In the genomic region with DNA sequence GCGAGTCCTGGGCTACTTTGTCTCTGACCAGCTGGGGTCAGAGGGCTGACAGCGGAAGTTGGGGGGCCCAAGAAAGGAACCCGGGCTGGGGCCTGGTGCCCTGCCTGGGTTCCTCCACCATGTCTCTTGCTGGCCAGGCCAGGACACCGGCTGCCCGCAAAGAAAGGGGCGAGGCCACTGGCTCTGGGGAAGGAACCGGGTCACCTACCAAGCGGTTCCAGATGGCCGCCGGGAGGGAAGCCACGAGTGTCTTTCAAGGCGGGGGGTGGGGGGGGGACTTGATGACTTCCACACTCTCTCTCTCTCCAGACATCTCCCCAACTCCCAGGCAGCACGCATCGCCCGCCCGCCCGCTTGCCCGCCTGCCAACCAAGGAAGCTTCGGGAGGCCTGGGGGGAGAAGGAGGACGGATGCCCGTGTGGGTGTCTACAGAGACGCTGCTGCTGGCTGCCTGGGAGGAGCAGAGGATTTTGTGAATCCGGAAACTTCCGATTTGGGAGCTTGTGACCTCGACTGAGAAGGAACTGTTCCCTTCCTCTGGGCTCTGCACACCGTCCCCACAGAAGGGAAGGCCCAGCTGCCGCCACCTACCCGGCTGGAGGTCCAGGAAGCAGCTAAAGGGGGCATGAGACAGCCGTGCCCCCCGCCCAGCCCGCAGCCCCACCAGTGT, we compare ENCODE assay signal across 8 cellular contexts. TPM values are rescaled to one million over a fixed set of nuclear protein-coding genes. Genes with fewer than 3 reads are reported as not detected.
DNase-seq lines count a peak whose midpoint lies in the region; ATAC-seq and TF ChIP-seq lines count a peak whose summit lies in the region.

No MANE protein-coding gene starts in this region.

- peaks cover 3% of the 10 kb centered on the region; the same call in 1 of the 2 replicates for H3K36me3 ChIP-seq in IMR-90 (ENCODE audit: control insufficient read depth, insufficient read depth, low read length)
- no peaks in the 10 kb centered on the region for H3K36me3 ChIP-seq in neural progenitor cell

- peak overlapping the region; percentile 97 for H3K4me3 ChIP-seq in IMR-90 (ENCODE audit: insufficient read depth, low read depth, low read length)
- peak overlapping the region; percentile 78 for H3K4me3 ChIP-seq in fibroblast of villous mesenchyme (ENCODE audit: low read depth, low read length)
- peak overlapping the region; percentile 86 for H3K4me3 ChIP-seq in neural progenitor cell

- no peak overlapping the region for H2BK20ac ChIP-seq in IMR-90 (ENCODE audit: low read depth, low read length)

- peak overlapping the region; percentile 35; the same call in 1 of the 2 replicates for H3K56ac ChIP-seq in IMR-90 (ENCODE audit: extremely low read depth, insufficient read depth, low read length)

- H3K23ac ChIP-seq in IMR-90 (ENCODE audit: low read depth, low read length): peak overlapping the region; percentile 26

- H3K27me3 Mint-ChIP-seq in activated CD8-positive, alpha-beta T cell treated with anti-CD3 and anti-CD28 coated beads, Interleukin-2, amount 10 ng/mL, durations not matched to agents 7 days and 5 days (ENCODE audit: low read depth): no peaks in the 10 kb centered on the region
- H3K27me3 Mint-ChIP-seq in neural progenitor cell (ENCODE audit: insufficient read depth, low read depth): no peaks in the 10 kb centered on the region

- in situ Hi-C loops in IMR-90 (cut with MboI; ENCODE audit: low sequenced_read_pairs): no loop called here

- no peaks in the 10 kb centered on the region for H3K9me3 Mint-ChIP-seq in activated CD8-positive, alpha-beta T cell treated with anti-CD3 and anti-CD28 coated beads, Interleukin-2, amount 10 ng/mL, durations not matched to agents 7 days and 5 days (ENCODE audit: insufficient read depth)
- no peaks in the 10 kb centered on the region for H3K9me3 Mint-ChIP-seq in neural progenitor cell

- H3K4me3 Mint-ChIP-seq in activated CD8-positive, alpha-beta T cell treated with anti-CD3 and anti-CD28 coated beads, Interleukin-2, amount 10 ng/mL, durations not matched to agents 7 days and 5 days: peak overlapping the region; percentile 89
- peak overlapping the region; percentile 92 for H3K4me3 Mint-ChIP-seq in neural progenitor cell

- H3K79me2 ChIP-seq in neural progenitor cell (ENCODE audit: low read depth): peaks cover 55% of the 10 kb centered on the region

- POLR2A ChIA-PET in IMR-90 (lab: Charles Lee; ENCODE audit: unreplicated experiment): interaction anchor here (0.7 kb wide), 1 partner anchor 9 kb away, joined by 4 read pairs; no protein-coding TSS in a partner anchor
- POLR2A ChIA-PET in activated CD8-positive, alpha-beta T cell treated with anti-CD3 and anti-CD28 coated beads, Interleukin-2, amount 10 ng/mL, durations not matched to agents 7 days and 5 days (lab: Charles Lee): interaction anchor here (1.4 kb wide), 1 partner anchor 11 kb away, joined by 7 read pairs; no protein-coding TSS in a partner anchor

- dilution Hi-C loops in IMR-90 (cut with HindIII; ENCODE audit: low sequenced_read_pairs, unreplicated experiment): no loop called here

- peak overlapping the region; percentile 36; the same call in 1 of the 2 replicates for H2AK5ac ChIP-seq in IMR-90 (ENCODE audit: low read depth, low read length)

- 7% methylated on average over 2 of the region's 31 CpGs; no CpG with 5 or more reads in 1 of the 2 experiments for WGBS in IMR-90 (ENCODE audit: extremely low coverage in 2 of 2, insufficient read length in 1 of 2), 2 experiments

- peaks cover 0 to 46% of the 10 kb centered on the region in 2 experiments; a peak in 3 of 4 replicates for H3K79me1 ChIP-seq in IMR-90 (ENCODE audit: low read depth in 1 of 2, low read length in 2 of 2)

- H3K18ac ChIP-seq in IMR-90 (ENCODE audit: low read depth, low read length): no peak overlapping the region; the same call in 1 of the 2 replicates

- H2AFZ ChIP-seq in IMR-90 (replicated peaks; ENCODE audit: low read length, poor library complexity) (peak overlapping the region; percentile 78), neural progenitor cell (replicated peaks) (no peak overlapping the region)

- H3K4me1 ChIP-seq in IMR-90 (ENCODE audit: control insufficient read depth, insufficient read depth, low read length): peaks cover 8% of the 10 kb centered on the region; the same call in 1 of the 2 replicates
- peaks cover 9% of the 10 kb centered on the region for H3K4me1 ChIP-seq in neural progenitor cell

- TF ChIP-seq CTCF in IMR-90 (conservative IDR thresholded peaks at IDR 0.05; ENCODE audit: low read depth, low read length) (no peak), fibroblast of villous mesenchyme (IDR thresholded peaks at IDR 0.05; ENCODE audit: insufficient read depth, low read depth, low read length) (no peak), neural progenitor cell (IDR thresholded peaks at IDR 0.05) (no peak)

- H2BK15ac ChIP-seq in IMR-90 (ENCODE audit: low read depth, low read length): no peak overlapping the region

- H3K4me2 ChIP-seq in IMR-90 (ENCODE audit: low read depth, low read length) (peak overlapping the region; percentile 98), neural progenitor cell (peak overlapping the region; percentile 90)

- peaks cover 54% of the 10 kb centered on the region for H4K20me1 ChIP-seq in IMR-90 (ENCODE audit: insufficient read depth, low read length)
- peaks cover 55% of the 10 kb centered on the region for H4K20me1 ChIP-seq in neural progenitor cell (ENCODE audit: low read depth)

- BruUV-seq in IMR-90 (replicated peaks; lab: Mats Ljungman, UMichigan): no TSS peak

- CTCF ChIA-PET in IMR-90 (lab: Yijun Ruan, JAX): interaction anchor here (1.6 kb wide), 1 partner anchor 11 kb away, joined by 5 read pairs; no protein-coding TSS in a partner anchor
- CTCF ChIA-PET in activated CD8-positive, alpha-beta T cell treated with anti-CD3 and anti-CD28 coated beads, Interleukin-2, amount 10 ng/mL, durations not matched to agents 7 days and 5 days (lab: Charles Lee): interaction anchor here (1.0 to 2.3 kb wide), 5 partner anchors 9 to 150 kb away, joined by 3 to 15 read pairs (median 4); no protein-coding TSS in a partner anchor

- peaks cover 8% of the 10 kb centered on the region for H3F3A ChIP-seq in neural progenitor cell (ENCODE audit: low read depth)

- H4K5ac ChIP-seq in IMR-90 (ENCODE audit: low read depth, low read length): no peak overlapping the region; the same call in 1 of the 2 replicates

- H2AK9ac ChIP-seq in IMR-90 (replicated peaks; ENCODE audit: low read depth, low read length, poor library complexity): peak overlapping the region; percentile 99

- H3K27ac Mint-ChIP-seq in activated CD8-positive, alpha-beta T cell treated with anti-CD3 and anti-CD28 coated beads, Interleukin-2, amount 10 ng/mL, durations not matched to agents 7 days and 5 days: peak overlapping the region; percentile 75
- peak overlapping the region; percentile 33 for H3K27ac Mint-ChIP-seq in neural progenitor cell

- peaks cover 22% of the 10 kb centered on the region for H3K4me1 Mint-ChIP-seq in activated CD8-positive, alpha-beta T cell treated with anti-CD3 and anti-CD28 coated beads, Interleukin-2, amount 10 ng/mL, durations not matched to agents 7 days and 5 days (ENCODE audit: low read depth)
- peaks cover 17% of the 10 kb centered on the region for H3K4me1 Mint-ChIP-seq in neural progenitor cell

- H3K9me1 ChIP-seq in IMR-90 (ENCODE audit: insufficient read depth, low read length): 0 out of 2 replicates have a peak, but pooled peaks cover 9% of the 10 kb centered on the region

- peaks cover under 1% of the 10 kb centered on the region; the same call in 1 of the 2 replicates for H3K27me3 ChIP-seq in IMR-90 (ENCODE audit: control insufficient read depth, insufficient read depth, low read length)
- no peaks in the 10 kb centered on the region for H3K27me3 ChIP-seq in neural progenitor cell

- peak overlapping the region; percentile 88 for H3K9ac ChIP-seq in IMR-90 (ENCODE audit: low read depth, low read length)
- peak overlapping the region; percentile 55 for H3K9ac ChIP-seq in neural progenitor cell

- peak overlapping the region; percentile 27 for H2BK5ac ChIP-seq in IMR-90 (ENCODE audit: low read depth, low read length, poor library complexity, severe bottlenecking)

- H4K8ac ChIP-seq in IMR-90 (ENCODE audit: low read depth in 2 of 2, low read length in 2 of 2): peak overlapping the region; percentile 0 to 9; a peak in 1 of 4 replicates

- TF ChIP-seq RAD21 in IMR-90 (IDR thresholded peaks at IDR 0.05; ENCODE audit: low read length): no peak; the same call in 1 of the 2 replicates

- H3K36me3 Mint-ChIP-seq in activated CD8-positive, alpha-beta T cell treated with anti-CD3 and anti-CD28 coated beads, Interleukin-2, amount 10 ng/mL, durations not matched to agents 7 days and 5 days (ENCODE audit: low read depth): no peaks in the 10 kb centered on the region
- H3K36me3 Mint-ChIP-seq in neural progenitor cell: no peaks in the 10 kb centered on the region

- DNase-seq in COLO668 (lab: John Stamatoyannopoulos, UW; ENCODE audit: unreplicated experiment): peak; percentile 17
- DNase-seq in IMR-90: peak; percentile 34
- DNase-seq in activated CD8-positive, alpha-beta T cell treated with anti-CD3 and anti-CD28 coated beads, Interleukin-2, amount 10 ng/mL, durations not matched to agents 7 days and 5 days: peak; percentile 44
- peak; percentile 66 for DNase-seq in fibroblast of villous mesenchyme (ENCODE audit: low read depth)
- peak; percentile 39 for DNase-seq in neural progenitor cell (ENCODE audit: low spot score)
- DNase-seq in NCI-H446 (lab: John Stamatoyannopoulos, UW): no peak

- peak overlapping the region; percentile 48 for H3K14ac ChIP-seq in IMR-90 (replicated peaks; ENCODE audit: low read depth, low read length)

- peak; percentile 28 for ATAC-seq in IMR-90 (ENCODE audit: low read depth)
- ATAC-seq in activated CD8-positive, alpha-beta T cell treated with anti-CD3 and anti-CD28 coated beads, Interleukin-2, amount 10 ng/mL, durations not matched to agents 7 days and 5 days: peak; percentile 32
- ATAC-seq in GM19324 (IDR thresholded peaks at IDR 0.05; ENCODE audit: low FRiP score, unreplicated experiment): no peak
- ATAC-seq in GM19463 (IDR thresholded peaks at IDR 0.05; ENCODE audit: unreplicated experiment): no peak

- H2BK120ac ChIP-seq in IMR-90 (ENCODE audit: low read depth, low read length): no peak overlapping the region

- no peak for TF ChIP-seq POLR2A in IMR-90 (IDR thresholded peaks at IDR 0.05; ENCODE audit: low read depth, low read length)

- H3K27ac ChIP-seq in IMR-90 (ENCODE audit: insufficient read depth, low read length): peak overlapping the region; percentile 77
- no peak overlapping the region for H3K27ac ChIP-seq in neural progenitor cell

- intact Hi-C loops in IMR-90 (cut with micrococcal nuclease): loop anchor here (2.0 kb wide), 1 partner anchor 28 kb away; no protein-coding TSS in a partner anchor

- peak overlapping the region; percentile 39; the same call in 1 of the 2 replicates for H4K91ac ChIP-seq in IMR-90 (ENCODE audit: insufficient read depth, low read depth, low read length)

- H3K9me3 ChIP-seq in IMR-90 (ENCODE audit: control insufficient read depth, insufficient read depth, low read length): no peaks in the 10 kb centered on the region
- no peaks in the 10 kb centered on the region for H3K9me3 ChIP-seq in neural progenitor cell (ENCODE audit: low read depth)

- H3K4ac ChIP-seq in IMR-90 (ENCODE audit: low read depth, low read length): peak overlapping the region; percentile 72

RNA-seq across cellular contexts. Expression of a gene that starts 1.1 kb away (rescaled TPM):
- total RNA-seq in IMR-90 (2012; rRNA removed) (10.8 and 13.6 TPM in 2 replicates), fibroblast of villous mesenchyme (40.6 and 46.2 TPM in 2 replicates), neural progenitor cell (ENCODE audit: low replicate concordance) (8.6 and 26.6 TPM in 2 replicates)
- polyA plus RNA-seq in IMR-90 (2012; rRNA removed): 23.3 and 28.0 TPM in 2 replicates
- 14.8 and 28.7 TPM in 2 replicates for polyA plus RNA-seq in IMR-90 (2012; cell fraction: cytosol; rRNA removed)
- 21.1 and 41.9 TPM in 2 replicates for polyA plus RNA-seq in IMR-90 (2012; cell fraction: nucleus; rRNA removed; ENCODE audit: low replicate concordance)
- total RNA-seq in activated CD8-positive, alpha-beta T cell treated with anti-CD3 and anti-CD28 coated beads, Interleukin-2, amount 10 ng/mL, durations not matched to agents 7 days and 5 days: 10 to 100 TPM; 19.7 to 20.0 TPM

RNA-seq across cellular contexts. Expression of a gene that starts 9.0 kb away (rescaled TPM):
- not detected in 2 replicates for total RNA-seq in IMR-90 (2012; rRNA removed)
- polyA plus RNA-seq in IMR-90 (2012; rRNA removed): not detected in 2 replicates
- 0.03 TPM in 1 of 2 replicates, not detected in the other for polyA plus RNA-seq in IMR-90 (2012; cell fraction: cytosol; rRNA removed)
- polyA plus RNA-seq in IMR-90 (2012; cell fraction: nucleus; rRNA removed; ENCODE audit: low replicate concordance): not detected in 2 replicates
- 1 to 10 TPM; 1.3 TPM for total RNA-seq in activated CD8-positive, alpha-beta T cell treated with anti-CD3 and anti-CD28 coated beads, Interleukin-2, amount 10 ng/mL, durations not matched to agents 7 days and 5 days
- not detected in 2 replicates for total RNA-seq in fibroblast of villous mesenchyme
- total RNA-seq in neural progenitor cell (ENCODE audit: low replicate concordance): 14.7 and 32.5 TPM in 2 replicates

Comparison
In these comparisons a context has a peak if more than half of its experiments do, and no peak if none do; other contexts are left out.
1. DNase-seq: peak in COLO668 (single experiment), IMR-90 (single experiment), activated CD8-positive, alpha-beta T cell treated with anti-CD3 and anti-CD28 coated beads, Interleukin-2, amount 10 ng/mL, durations not matched to agents 7 days and 5 days (single experiment), fibroblast of villous mesenchyme (single experiment) and neural progenitor cell (single experiment); none in NCI-H446 (0 of 2).
2. ATAC-seq: peak in IMR-90 (single experiment) and activated CD8-positive, alpha-beta T cell treated with anti-CD3 and anti-CD28 coated beads, Interleukin-2, amount 10 ng/mL, durations not matched to agents 7 days and 5 days (single experiment); none in GM19324 (single experiment) and GM19463 (single experiment).
3. Peak in every context shown above with its lines, with median percentiles within 50 percentile points of each other: H3K4me3 ChIP-seq.